Comparison of ENCODE assay signal across 16 cellular contexts in genomic region chr6:137353346-137353745, GRCh38.
DNase-seq lines count a peak whose midpoint lies in the region; ATAC-seq and TF ChIP-seq lines count a peak whose summit lies in the region.
"Had no signal": no experiment of that assay in that cellular context is flagged by ENCODE, and none has a peak within 500 bp of the region (broad histone marks: within the 10 kb centered on the region; RNA-seq: fewer than 3 reads in every experiment).

No MANE protein-coding gene starts in this region.

- WGBS in tibial nerve, 2 donors = 65 to 69% methylated on average over 2 of the region's 2 CpGs

- H3K36me3 ChIP-seq in Caco-2 (ENCODE audit: control insufficient read depth, insufficient read depth, low read length) (no peaks in the 10 kb centered on the region), kidney epithelial cell (ENCODE audit: control insufficient read depth, insufficient read depth, low read length) (no peaks in the 10 kb centered on the region), tibial nerve (no peaks in the 10 kb centered on the region)
- H3K36me3 ChIP-seq: stomach had no signal

- H3K4me1 Mint-ChIP-seq in Caco-2 (ENCODE audit: low read depth, unreplicated experiment) (peaks cover 20% of the 10 kb centered on the region), T-cell (peaks cover 15 to 23% (median 16%) of the 10 kb centered on the region in 3 donors)

- no peaks in the 10 kb centered on the region for H3K9me3 ChIP-seq in Caco-2
- H3K9me3 ChIP-seq in tibial nerve = no peaks in the 10 kb centered on the region
- H3K9me3 ChIP-seq: body of pancreas, psoas muscle, stomach had no signal

- CTCF ChIA-PET in Caco-2 (lab: Charles Lee) (no interaction called here), T-cell (lab: Charles Lee) (interaction anchor here in 1 of 2 donors (1.0 kb wide), 1 partner anchor 62 kb away, joined by 3 read pairs; no protein-coding TSS in a partner anchor)

- BruUV-seq in Caco-2 (replicated peaks; lab: Mats Ljungman, UMichigan) = no TSS peak

- H3K27me3 Mint-ChIP-seq in Caco-2 (ENCODE audit: insufficient read depth, unreplicated experiment) (no peaks in the 10 kb centered on the region), T-cell (peaks cover 0 to 4% of the 10 kb centered on the region in 2 donors)

- peaks cover 42% of the 10 kb centered on the region for H3K4me1 ChIP-seq in Caco-2
- H3K4me1 ChIP-seq in tibial nerve = peaks cover 0 to 20% (median 4%) of the 10 kb centered on the region in 4 donors
- H3K4me1 ChIP-seq: psoas muscle had no signal

- POLR2A ChIA-PET in Caco-2 (lab: Charles Lee) (no interaction called here), T-cell (lab: Charles Lee) (no interaction called here)

- H3K27ac ChIP-seq in 22Rv1 (0 out of 2 replicates have a peak overlapping the region, but pooled peaks have one; percentile 9), tibial nerve (no peak overlapping the region)
- H3K27ac ChIP-seq: body of pancreas, psoas muscle, stomach had no signal

- ATAC-seq in T-cell (replicated peaks in 1 of 4) = peak; percentile 57 to 94 (median 78)
- no peak for ATAC-seq in HG03565 (IDR thresholded peaks at IDR 0.05; ENCODE audit: unreplicated experiment)
- no peak for ATAC-seq in GM18909 (IDR thresholded peaks at IDR 0.05; ENCODE audit: poor library complexity, unreplicated experiment)
- ATAC-seq: PC-3, psoas muscle had no signal

- intact Hi-C loops in Caco-2 (cut with micrococcal nuclease; ENCODE audit: unreplicated experiment) = no loop called here

- no peak for TF ChIP-seq POLR2A in tibial nerve (IDR thresholded peaks at IDR 0.05)

- DNase-seq in Caco-2 = no peak
- DNase-seq in T-cell = no peak
- peak; percentile 52 for DNase-seq in kidney epithelial cell (ENCODE audit: low read depth)
- no peak for DNase-seq in tibial nerve (ENCODE audit: low spot score in 2 of 2)
- no peak for DNase-seq in activated CD8-positive, alpha-beta memory T cell treated with anti-CD3 and anti-CD28 coated beads for 24 hours
- DNase-seq: DMS79, hippocampal formation, NCI-H1694, NCI-H524, PC-3, psoas muscle, stomach had no signal

- no peaks in the 10 kb centered on the region for H3K36me3 Mint-ChIP-seq in Caco-2 (ENCODE audit: insufficient read depth, unreplicated experiment)
- no peaks in the 10 kb centered on the region for H3K36me3 Mint-ChIP-seq in T-cell

- no peaks in the 10 kb centered on the region for H3K27me3 ChIP-seq in Caco-2 (replicated peaks; ENCODE audit: control insufficient read depth, insufficient read depth, low read length)
- H3K27me3 ChIP-seq in kidney epithelial cell (ENCODE audit: control insufficient read depth, insufficient read depth, low read length) = no peaks in the 10 kb centered on the region
- no peaks in the 10 kb centered on the region for H3K27me3 ChIP-seq in tibial nerve
- H3K27me3 ChIP-seq: body of pancreas, stomach had no signal

- H3K9me3 Mint-ChIP-seq in Caco-2 (ENCODE audit: unreplicated experiment) (no peaks in the 10 kb centered on the region), T-cell (no peaks in the 10 kb centered on the region)

- H3K4me3 ChIP-seq in Caco-2 (ENCODE audit: low read depth, low read length) (no peak overlapping the region), kidney epithelial cell (ENCODE audit: low read depth, low read length) (no peak overlapping the region), tibial nerve (no peak overlapping the region)
- H3K4me3 ChIP-seq: body of pancreas, psoas muscle, stomach had no signal

- no peak for TF ChIP-seq EP300 in tibial nerve (IDR thresholded peaks at IDR 0.05)

- peak overlapping the region; percentile 50 for H3K4me3 Mint-ChIP-seq in Caco-2 (ENCODE audit: unreplicated experiment)
- no peak overlapping the region for H3K4me3 Mint-ChIP-seq in T-cell

- H3K27ac Mint-ChIP-seq in Caco-2 (ENCODE audit: unreplicated experiment) (peak overlapping the region; percentile 83), T-cell (peak overlapping the region; percentile 40 to 73)

- no peak for TF ChIP-seq CTCF in 22Rv1 (IDR thresholded peaks at IDR 0.05)
- no peak for TF ChIP-seq CTCF in Caco-2 (IDR thresholded peaks at IDR 0.05; ENCODE audit: insufficient read depth in 1 of 2, low read depth in 1 of 2, low read length in 1 of 2, severe bottlenecking in 1 of 2, unreplicated experiment in 1 of 2)
- TF ChIP-seq CTCF in kidney epithelial cell (IDR thresholded peaks at IDR 0.05; ENCODE audit: insufficient read depth, low read length, poor library complexity, severe bottlenecking) = no peak
- TF ChIP-seq CTCF in tibial nerve (IDR thresholded peaks at IDR 0.05) = no peak

Comparison
In these comparisons a context has a peak if more than half of its experiments do, and no peak if none do; other contexts are left out.
1. ATAC-seq: peak in T-cell (4 of 4); none in HG03565 (single experiment) and GM18909 (single experiment).